Comparison of ENCODE assay signal across 15 cellular contexts in genomic region chr4:16597829-16598228, GRCh38.
A peak's percentile ranks its signal among the peaks of the same experiment; 100 is the strongest.
DNase-seq lines count a peak whose midpoint lies in the region; ATAC-seq and TF ChIP-seq lines count a peak whose summit lies in the region.
"Had no signal": no experiment of that assay in that cellular context is flagged by ENCODE, and none has a peak within 500 bp of the region (broad histone marks: within the 10 kb centered on the region; RNA-seq: fewer than 3 reads in every experiment).

No MANE protein-coding gene starts in this region.

- no peaks in the 10 kb centered on the region for H3K9me2 ChIP-seq in GM23248 (ENCODE audit: insufficient read depth)

- H3K4me3 Mint-ChIP-seq in WTC11 (no peak overlapping the region), nephron (no peak overlapping the region)
- H3K4me3 Mint-ChIP-seq in naive thymus-derived CD4-positive, alpha-beta T cell, result no peak overlapping the region

- no peaks in the 10 kb centered on the region for H3K27me3 ChIP-seq in GM23248 (replicated peaks; ENCODE audit: insufficient read depth)
- no peaks in the 10 kb centered on the region for H3K27me3 ChIP-seq in naive thymus-derived CD4-positive, alpha-beta T cell (ENCODE audit: control insufficient read depth in 2 of 2, insufficient read depth in 2 of 2, low read length in 2 of 2)
- H3K27me3 ChIP-seq: BLaER1 treated with 17β-estradiol and CSF1 and Interleukin-3, amounts not matched to agents 10 nM and 100 nM had no signal

- WGBS in GM23248 (ENCODE audit: low coverage in 1 of 2, low lambda C conversion rate in 2 of 2, missing lambda C conversion rate in 2 of 2), 2 experiments, result 70 to 73% methylated on average over 3 of the region's 3 CpGs

- ATAC-seq in WTC11 (peak; percentile 22; the same call in 1 of the 2 replicates), HG02970 (IDR thresholded peaks at IDR 0.05; ENCODE audit: low FRiP score, unreplicated experiment) (no peak)
- ATAC-seq in naive thymus-derived CD4-positive, alpha-beta T cell, result no peak
- ATAC-seq: activated CD4-positive, CD25-positive, alpha-beta regulatory T cell treated with anti-CD3 and anti-CD28 coated beads, Interleukin-2, amount 50 U/mL, for 24 hours had no signal

- no peak overlapping the region for H3K4me3 ChIP-seq in GM23248
- H3K4me3 ChIP-seq in naive thymus-derived CD4-positive, alpha-beta T cell (ENCODE audit: low read length), result no peak overlapping the region
- H3K4me3 ChIP-seq: BLaER1 treated with 17β-estradiol and CSF1 and Interleukin-3, amounts not matched to agents 10 nM and 100 nM had no signal

- H3K27ac ChIP-seq in GM23248, result peak overlapping the region; percentile 57; the same call in 1 of the 2 replicates
- H3K27ac ChIP-seq in naive thymus-derived CD4-positive, alpha-beta T cell (ENCODE audit: low read depth, low read length), result no peak overlapping the region

- H4K20me1 ChIP-seq in GM23248 (ENCODE audit: insufficient read depth), result no peaks in the 10 kb centered on the region
- H4K20me1 ChIP-seq: BLaER1 treated with 17β-estradiol and CSF1 and Interleukin-3, amounts not matched to agents 10 nM and 100 nM had no signal

- H3K27me3 Mint-ChIP-seq in WTC11 (ENCODE audit: low read depth) (no peaks in the 10 kb centered on the region), nephron (ENCODE audit: low read depth) (peaks cover 4% of the 10 kb centered on the region)
- H3K27me3 Mint-ChIP-seq in naive thymus-derived CD4-positive, alpha-beta T cell, result peaks cover 0 to 8% (median 0%) of the 10 kb centered on the region in 5 donors

- no peak overlapping the region for H3K4me2 ChIP-seq in GM23248 (ENCODE audit: unreplicated experiment)

- H3K36me3 Mint-ChIP-seq in WTC11 (no peaks in the 10 kb centered on the region), nephron (ENCODE audit: low read depth) (peaks cover 20% of the 10 kb centered on the region)
- H3K36me3 Mint-ChIP-seq in naive thymus-derived CD4-positive, alpha-beta T cell, result no peaks in the 10 kb centered on the region

- H2AFZ ChIP-seq in GM23248, result 0 out of 2 replicates have a peak overlapping the region, but pooled peaks have one; percentile 12

- no peak for TF ChIP-seq CTCF in WTC11 (IDR thresholded peaks at IDR 0.05)
- TF ChIP-seq CTCF in nephron (IDR thresholded peaks at IDR 0.05; ENCODE audit: unreplicated experiment in 3 of 3), result no peak

- DNase-seq in GM23248 (peak; percentile 68), WTC11 (ENCODE audit: low spot score) (no peak), fibroblast of peridontal ligament (ENCODE audit: extremely low read depth) (peak; percentile 46), cerebellar nuclear complex (lab: John Stamatoyannopoulos, UW) (no peak)
- no peak for DNase-seq in naive thymus-derived CD4-positive, alpha-beta T cell
- DNase-seq in stimulated activated CD8-positive, alpha-beta memory T cell treated with anti-CD3 and anti-CD28 coated beads, Interleukin-4, amount 100 ng/mL, for 48 hours, result no peak
- DNase-seq: activated CD8-positive, alpha-beta memory T cell treated with anti-CD3 and anti-CD28 coated beads, Interleukin-2, amount 50 U/mL, for 48 hours; activated naive CD4-positive, alpha-beta T cell treated with anti-CD3 and anti-CD28 coated beads, Interleukin-2, amount 50 U/mL, for 16 hours; DND-41; NCI-H1092 treated with DMSO at 0.1 percent for 48 hours; stimulated activated CD4-positive, alpha-beta T cell treated with anti-CD3 and anti-CD28 coated beads, Interleukin-4, amount 100 ng/mL, for 1 hour had no signal

- H3K4me1 ChIP-seq in GM23248 (ENCODE audit: insufficient read depth), result peaks cover 13% of the 10 kb centered on the region; the same call in 1 of the 2 replicates
- no peaks in the 10 kb centered on the region for H3K4me1 ChIP-seq in naive thymus-derived CD4-positive, alpha-beta T cell (ENCODE audit: control insufficient read depth in 2 of 2, insufficient read depth in 2 of 2, low read length in 2 of 2)

- POLR2A ChIA-PET in WTC11 (lab: Charles Lee), result no interaction called here
- POLR2A ChIA-PET in naive thymus-derived CD4-positive, alpha-beta T cell (lab: Charles Lee), result no interaction called here

- H3K27ac Mint-ChIP-seq in WTC11 (peak overlapping the region; percentile 67), nephron (peak overlapping the region; percentile 28 to 46 (median 32))
- no peak overlapping the region for H3K27ac Mint-ChIP-seq in naive thymus-derived CD4-positive, alpha-beta T cell

- H3K9ac ChIP-seq in GM23248, result no peak overlapping the region; the same call in 1 of the 2 replicates
- H3K9ac ChIP-seq: BLaER1 treated with 17β-estradiol and CSF1 and Interleukin-3, amounts not matched to agents 10 nM and 100 nM had no signal

- 0 out of 2 replicates have a peak, but pooled peaks cover 11% of the 10 kb centered on the region for H3F3A ChIP-seq in GM23248 (ENCODE audit: insufficient read depth)

- no peaks in the 10 kb centered on the region for H3K9me3 Mint-ChIP-seq in WTC11
- no peaks in the 10 kb centered on the region for H3K9me3 Mint-ChIP-seq in nephron
- H3K9me3 Mint-ChIP-seq in naive thymus-derived CD4-positive, alpha-beta T cell, result peaks cover 0 to 3% (median 0%) of the 10 kb centered on the region in 11 donors

- H3K36me3 ChIP-seq in GM23248 (ENCODE audit: low read depth), result peaks cover 6% of the 10 kb centered on the region; the same call in 1 of the 2 replicates
- H3K36me3 ChIP-seq in naive thymus-derived CD4-positive, alpha-beta T cell (ENCODE audit: control insufficient read depth in 2 of 3, insufficient read depth in 3 of 3, low read length in 3 of 3), result no peaks in the 10 kb centered on the region
- H3K36me3 ChIP-seq: BLaER1 treated with 17β-estradiol and CSF1 and Interleukin-3, amounts not matched to agents 10 nM and 100 nM had no signal

- CTCF ChIA-PET in WTC11 (lab: Charles Lee), result interaction anchor here (2.4 kb wide), 1 partner anchor 15 kb away, joined by 14 read pairs; no protein-coding TSS in a partner anchor
- CTCF ChIA-PET in naive thymus-derived CD4-positive, alpha-beta T cell (lab: Charles Lee), result no interaction called here

- in situ Hi-C loops in GM23248 (cut with MboI), result no loop called here

- H3K79me2 ChIP-seq in GM23248 (ENCODE audit: insufficient read depth), result peaks cover 23% of the 10 kb centered on the region

- H3K4me1 Mint-ChIP-seq in WTC11 (peaks cover 25% of the 10 kb centered on the region), nephron (peaks cover 23% of the 10 kb centered on the region)
- no peaks in the 10 kb centered on the region for H3K4me1 Mint-ChIP-seq in naive thymus-derived CD4-positive, alpha-beta T cell

- intact Hi-C loops in naive thymus-derived CD4-positive, alpha-beta T cell (cut with micrococcal nuclease), result no loop called here

- no peaks in the 10 kb centered on the region for H3K9me3 ChIP-seq in GM23248 (ENCODE audit: low read depth)
- no peaks in the 10 kb centered on the region for H3K9me3 ChIP-seq in naive thymus-derived CD4-positive, alpha-beta T cell (ENCODE audit: control insufficient read depth in 2 of 3, low read length in 3 of 3)
- H3K9me3 ChIP-seq: BLaER1 treated with 17β-estradiol and CSF1 and Interleukin-3, amounts not matched to agents 10 nM and 100 nM had no signal

TF ChIP-seq in WTC11, 78 proteins besides CTCF, POLR2A, EP300 and RAD21 (continues in another document):
- no peak for TF ChIP-seq ZNF219 (CRISPR knock-in tag; IDR thresholded peaks at IDR 0.05; ENCODE audit: borderline replicate concordance)
- no peak for TF ChIP-seq MAX (CRISPR knock-in tag; IDR thresholded peaks at IDR 0.05)
- TF ChIP-seq FOXK1 (CRISPR knock-in tag; IDR thresholded peaks at IDR 0.05), result no peak
- TF ChIP-seq ETV6 (CRISPR knock-in tag; IDR thresholded peaks at IDR 0.05), result no peak
- no peak for TF ChIP-seq IRF2 (CRISPR knock-in tag; IDR thresholded peaks at IDR 0.05; ENCODE audit: borderline replicate concordance, low read depth)
- TF ChIP-seq TEAD4 (CRISPR knock-in tag; IDR thresholded peaks at IDR 0.05), result no peak
- TF ChIP-seq ZNF532 (CRISPR knock-in tag; IDR thresholded peaks at IDR 0.05; ENCODE audit: borderline replicate concordance), result no peak

Comparison
In these comparisons a context has a peak if more than half of its experiments do, and no peak if none do; other contexts are left out.
1. DNase-seq: peak in GM23248 (single experiment) and fibroblast of peridontal ligament (single experiment); none in WTC11 (single experiment), cerebellar nuclear complex (0 of 2), naive thymus-derived CD4-positive, alpha-beta T cell (0 of 9) and stimulated activated CD8-positive, alpha-beta memory T cell treated with anti-CD3 and anti-CD28 coated beads, Interleukin-4, amount 100 ng/mL, for 48 hours (single experiment).
2. H3K27ac Mint-ChIP-seq: peak in WTC11 (single experiment) and nephron (3 of 3); none in naive thymus-derived CD4-positive, alpha-beta T cell (0 of 9).